Comparison of ENCODE assay signal across 8 cellular contexts in genomic region chr3:32421991-32422859, GRCh38. TPM values are rescaled to one million over a fixed set of nuclear protein-coding genes. Genes with fewer than 3 reads are reported as not detected.
A peak's percentile ranks its signal among the peaks of the same experiment; 100 is the strongest.
DNase-seq lines count a peak whose midpoint lies in the region; ATAC-seq and TF ChIP-seq lines count a peak whose summit lies in the region.

No MANE protein-coding gene starts in this region.

- H3K36me3 ChIP-seq in Panc1 (ENCODE audit: control insufficient read depth, insufficient read depth, low read length) (no peaks in the 10 kb centered on the region), neural progenitor cell (no peaks in the 10 kb centered on the region), mesendoderm (ENCODE audit: control insufficient read depth, insufficient read depth, low read length) (no peaks in the 10 kb centered on the region)

- H4K8ac ChIP-seq in mesendoderm (ENCODE audit: low read depth, low read length): no peak overlapping the region

- H3K9ac ChIP-seq in neural progenitor cell (no peak overlapping the region), mesendoderm (ENCODE audit: low read length) (no peak overlapping the region)

- POLR2A ChIA-PET in Panc1 (lab: Charles Lee): no interaction called here
- POLR2A ChIA-PET in naive thymus-derived CD8-positive, alpha-beta T cell (lab: Charles Lee): interaction anchor here (0.5 to 18.8 kb wide), 12 partner anchors 6 to 108 kb away, joined by 3 to 353 read pairs (median 11); partner anchors contain the start of gene CMTM7

- no peak overlapping the region for H3K23ac ChIP-seq in mesendoderm (ENCODE audit: low read length)

- H3K4me1 ChIP-seq in Panc1 (ENCODE audit: control insufficient read depth, insufficient read depth, low read length): peaks cover 42% of the 10 kb centered on the region
- H3K4me1 ChIP-seq in neural progenitor cell: peaks cover 18% of the 10 kb centered on the region
- peaks cover 6% of the 10 kb centered on the region for H3K4me1 ChIP-seq in mesendoderm (ENCODE audit: control insufficient read depth, low read depth, low read length)

- no peak overlapping the region for H2BK120ac ChIP-seq in mesendoderm (ENCODE audit: low read depth, low read length)

- no peak for ATAC-seq in natural killer cell treated with Interleukin-12 subunit alpha and Interleukin-12 subunit beta and Interleukin-15 and Interleukin-18, amount 100 ng/mL, for 72 hours
- ATAC-seq in natural killer cell (no peak), Panc1 (peak; percentile 50)
- no peak for ATAC-seq in naive thymus-derived CD8-positive, alpha-beta T cell

- no peak overlapping the region for H3K18ac ChIP-seq in mesendoderm (ENCODE audit: low read length)

- no peaks in the 10 kb centered on the region for H3K27me3 Mint-ChIP-seq in natural killer cell treated with Interleukin-12 subunit alpha and Interleukin-12 subunit beta and Interleukin-15 and Interleukin-18, amount 100 ng/mL, for 72 hours
- no peaks in the 10 kb centered on the region for H3K27me3 Mint-ChIP-seq in natural killer cell (ENCODE audit: low read depth in 2 of 2)
- H3K27me3 Mint-ChIP-seq in naive thymus-derived CD8-positive, alpha-beta T cell: no peaks in the 10 kb centered on the region
- H3K27me3 Mint-ChIP-seq in neural progenitor cell (ENCODE audit: insufficient read depth, low read depth): peaks cover 3% of the 10 kb centered on the region

- CTCF ChIA-PET in Panc1 (lab: Charles Lee): interaction anchor here (1.0 kb wide), 1 partner anchor 16 kb away, joined by 3 read pairs; no protein-coding TSS in a partner anchor

- no peak overlapping the region for H3K4me3 ChIP-seq in Panc1 (ENCODE audit: low read depth in 2 of 2, low read length in 2 of 2)
- no peak overlapping the region for H3K4me3 ChIP-seq in neural progenitor cell
- H3K4me3 ChIP-seq in mesendoderm (ENCODE audit: low read length): no peak overlapping the region

- H3K4ac ChIP-seq in mesendoderm (ENCODE audit: low read depth, low read length): no peak overlapping the region

- H3F3A ChIP-seq in neural progenitor cell (ENCODE audit: low read depth): peaks cover 17% of the 10 kb centered on the region

- no peak overlapping the region for H2BK15ac ChIP-seq in mesendoderm (replicated peaks; ENCODE audit: low read depth)

- no peak for DNase-seq in natural killer cell treated with Interleukin-12 subunit alpha and Interleukin-12 subunit beta and Interleukin-15 and Interleukin-18, amount 100 ng/mL, for 72 hours (ENCODE audit: low spot score)
- no peak for DNase-seq in natural killer cell
- no peak for DNase-seq in Panc1 (ENCODE audit: low read depth, low spot score)
- peak; percentile 58 for DNase-seq in epidermal melanocyte (ENCODE audit: insufficient read length, low spot score)
- no peak for DNase-seq in naive thymus-derived CD8-positive, alpha-beta T cell
- DNase-seq in neural progenitor cell (ENCODE audit: low spot score): no peak
- no peak for DNase-seq in mesendoderm
- no peak for DNase-seq in activated gamma-delta T cell (lab: John Stamatoyannopoulos, UW)

- no peak overlapping the region for H3K4me3 Mint-ChIP-seq in natural killer cell treated with Interleukin-12 subunit alpha and Interleukin-12 subunit beta and Interleukin-15 and Interleukin-18, amount 100 ng/mL, for 72 hours
- H3K4me3 Mint-ChIP-seq in natural killer cell (no peak overlapping the region), neural progenitor cell (no peak overlapping the region)
- peak overlapping the region in 8 of 10 donors; percentile 24 to 84 (median 77) for H3K4me3 Mint-ChIP-seq in naive thymus-derived CD8-positive, alpha-beta T cell

- WGBS in mesendoderm (ENCODE audit: extremely low coverage, insufficient coverage, low lambda C conversion rate): no CpG with 5 or more reads among the region's 10 CpGs

- H3K79me2 ChIP-seq in neural progenitor cell (ENCODE audit: low read depth) (no peaks in the 10 kb centered on the region), mesendoderm (ENCODE audit: control insufficient read depth, insufficient read depth, low read length) (peaks cover 25% of the 10 kb centered on the region)

- H2AK5ac ChIP-seq in mesendoderm (ENCODE audit: low read length): no peak overlapping the region

- H3K4me1 Mint-ChIP-seq in natural killer cell treated with Interleukin-12 subunit alpha and Interleukin-12 subunit beta and Interleukin-15 and Interleukin-18, amount 100 ng/mL, for 72 hours (ENCODE audit: low read depth in 2 of 2): peaks cover 41 to 61% of the 10 kb centered on the region in 2 donors
- H3K4me1 Mint-ChIP-seq in natural killer cell: peaks cover 30 to 63% of the 10 kb centered on the region in 2 donors
- peaks cover 48 to 99% (median 95%) of the 10 kb centered on the region in 4 donors for H3K4me1 Mint-ChIP-seq in naive thymus-derived CD8-positive, alpha-beta T cell
- peaks cover 25% of the 10 kb centered on the region for H3K4me1 Mint-ChIP-seq in neural progenitor cell

- no peaks in the 10 kb centered on the region for H4K20me1 ChIP-seq in neural progenitor cell (ENCODE audit: low read depth)

- TF ChIP-seq CTCF in natural killer cell (IDR thresholded peaks at IDR 0.05): no peak
- no peak for TF ChIP-seq CTCF in Panc1 (IDR thresholded peaks at IDR 0.05)
- TF ChIP-seq CTCF in neural progenitor cell (IDR thresholded peaks at IDR 0.05): no peak

- in situ Hi-C loops in Panc1 (cut with HindIII; ENCODE audit: low pct_unique_long_range_greater_than_20kb, low sequenced_read_pairs): no loop called here

- peaks cover 18% of the 10 kb centered on the region for H3K79me1 ChIP-seq in mesendoderm (ENCODE audit: low read length)

- H3K27ac Mint-ChIP-seq in natural killer cell treated with Interleukin-12 subunit alpha and Interleukin-12 subunit beta and Interleukin-15 and Interleukin-18, amount 100 ng/mL, for 72 hours: peak overlapping the region; percentile 45 to 62
- H3K27ac Mint-ChIP-seq in natural killer cell: no peak overlapping the region
- H3K27ac Mint-ChIP-seq in naive thymus-derived CD8-positive, alpha-beta T cell: peak overlapping the region; percentile 91 to 100 (median 98)
- H3K27ac Mint-ChIP-seq in neural progenitor cell: no peak overlapping the region

- H2AFZ ChIP-seq in neural progenitor cell (replicated peaks): no peak overlapping the region

- H3K27ac ChIP-seq in Panc1 (ENCODE audit: low read length) (peak overlapping the region; percentile 96), neural progenitor cell (no peak overlapping the region), mesendoderm (ENCODE audit: low read depth, low read length) (no peak overlapping the region)

- H3K9me3 Mint-ChIP-seq in natural killer cell treated with Interleukin-12 subunit alpha and Interleukin-12 subunit beta and Interleukin-15 and Interleukin-18, amount 100 ng/mL, for 72 hours: no peaks in the 10 kb centered on the region
- H3K9me3 Mint-ChIP-seq in natural killer cell (no peaks in the 10 kb centered on the region), neural progenitor cell (peaks cover 11% of the 10 kb centered on the region)
- no peaks in the 10 kb centered on the region for H3K9me3 Mint-ChIP-seq in naive thymus-derived CD8-positive, alpha-beta T cell

- intact Hi-C loops in natural killer cell (cut with micrococcal nuclease) (no loop called here), Panc1 (cut with micrococcal nuclease; ENCODE audit: unreplicated experiment) (no loop called here)

- H2BK5ac ChIP-seq in mesendoderm (ENCODE audit: low read length): no peak overlapping the region

- no peaks in the 10 kb centered on the region for H3K27me3 ChIP-seq in Panc1 (ENCODE audit: control insufficient read depth, insufficient read depth, low read length)
- H3K27me3 ChIP-seq in neural progenitor cell: no peaks in the 10 kb centered on the region
- H3K27me3 ChIP-seq in mesendoderm (ENCODE audit: insufficient read depth, low read length, poor library complexity): no peaks in the 10 kb centered on the region

- no peak overlapping the region for H4K5ac ChIP-seq in mesendoderm (ENCODE audit: low read length)

- H3K9me3 ChIP-seq in Panc1 (ENCODE audit: control insufficient read depth, insufficient read depth, low read depth, low read length) (peaks cover 6% of the 10 kb centered on the region; the same call in 1 of the 2 replicates), neural progenitor cell (ENCODE audit: low read depth) (no peaks in the 10 kb centered on the region)

- H3K56ac ChIP-seq in mesendoderm (ENCODE audit: low read length): no peak overlapping the region

- no peaks in the 10 kb centered on the region for H3K36me3 Mint-ChIP-seq in natural killer cell treated with Interleukin-12 subunit alpha and Interleukin-12 subunit beta and Interleukin-15 and Interleukin-18, amount 100 ng/mL, for 72 hours
- H3K36me3 Mint-ChIP-seq in natural killer cell (no peaks in the 10 kb centered on the region), neural progenitor cell (peaks cover 6% of the 10 kb centered on the region)
- H3K36me3 Mint-ChIP-seq in naive thymus-derived CD8-positive, alpha-beta T cell: peaks cover 0 to 2% (median 0%) of the 10 kb centered on the region in 3 donors

- H3K4me2 ChIP-seq in neural progenitor cell: no peak overlapping the region
- H3K4me2 ChIP-seq in mesendoderm (ENCODE audit: low read length): no peak overlapping the region

- no TSS peak for BruUV-seq in Panc1 (replicated peaks; lab: Mats Ljungman, UMichigan)

RNA-seq across cellular contexts. Expression of gene CMTM7, which starts 30.6 kb away (rescaled TPM):
- total RNA-seq in natural killer cell treated with Interleukin-12 subunit alpha and Interleukin-12 subunit beta and Interleukin-15 and Interleukin-18, amount 100 ng/mL, for 72 hours: 10 to 100 TPM; 17.5 to 34.5 TPM
- total RNA-seq in natural killer cell (10 to 100 TPM in 2 of 3 donors, 1 to 10 TPM in 1; 4.1 to 16.7 (median 12.8) TPM), Panc1 (2021; ENCODE audit: unreplicated experiment) (43.5 TPM), neural progenitor cell (ENCODE audit: low replicate concordance) (11.4 and 11.8 TPM in 2 replicates)
- polyA plus RNA-seq in Panc1 (2012; ENCODE audit: insufficient read length): 75.0 TPM
- total RNA-seq in naive thymus-derived CD8-positive, alpha-beta T cell: 10 to 100 TPM; 46.4 to 48.8 TPM
- polyA plus RNA-seq in naive thymus-derived CD8-positive, alpha-beta T cell: 100 to 1,000 TPM in 1 of 3 donors, 10 to 100 TPM in 2; 67.4 to 122 (median 98.5) TPM
- 62.8 TPM for polyA plus RNA-seq in mesendoderm (2013, experiment 1 of 2)
- 61.0 TPM for polyA plus RNA-seq in mesendoderm (2013, experiment 2 of 2)

Comparison
In these comparisons a context has a peak if more than half of its experiments do, and no peak if none do; other contexts are left out.
1. H3K27ac Mint-ChIP-seq: peak in natural killer cell treated with Interleukin-12 subunit alpha and Interleukin-12 subunit beta and Interleukin-15 and Interleukin-18, amount 100 ng/mL, for 72 hours (2 of 2) and naive thymus-derived CD8-positive, alpha-beta T cell (10 of 10); none in natural killer cell (0 of 2) and neural progenitor cell (single experiment).
2. H3K4me3 Mint-ChIP-seq: peak in naive thymus-derived CD8-positive, alpha-beta T cell (8 of 10); none in natural killer cell treated with Interleukin-12 subunit alpha and Interleukin-12 subunit beta and Interleukin-15 and Interleukin-18, amount 100 ng/mL, for 72 hours (single experiment), natural killer cell (single experiment) and neural progenitor cell (single experiment).